Comparison of ENCODE assay signal across 7 cellular contexts in the genomic region with DNA sequence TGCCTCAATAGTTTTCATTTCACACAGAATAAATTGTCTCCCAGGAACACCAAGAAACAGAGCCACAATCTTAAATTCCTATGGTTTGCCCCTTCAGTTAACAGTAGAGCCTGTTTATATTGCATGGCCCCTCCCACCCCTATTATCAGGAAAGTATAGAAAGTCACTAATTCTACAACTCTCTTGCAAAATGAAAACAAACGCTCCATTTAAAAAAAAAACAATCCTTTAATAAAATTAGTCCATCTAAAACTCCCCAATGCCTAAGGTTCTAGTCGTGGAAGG. TPM values are rescaled to one million over a fixed set of nuclear protein-coding genes. Genes with fewer than 3 reads are reported as not detected.
A peak's percentile ranks its signal among the peaks of the same experiment; 100 is the strongest.
DNase-seq lines count a peak whose midpoint lies in the region; ATAC-seq lines count a peak whose summit lies in the region.

No MANE protein-coding gene starts in this region.

- H3K27ac ChIP-seq in HUES48 (ENCODE audit: low read depth, low read length) = peak overlapping the region; percentile 89
- no peak overlapping the region for H3K27ac ChIP-seq in iPS-18a (ENCODE audit: low read length)

- H3K4me3 Mint-ChIP-seq in activated T-helper 2 cell treated with anti-CD3 and anti-CD28 coated beads, Interferon-gamma antibody, Interleukin-2, Interleukin-4, amounts not matched to agents 10 μg/mL and 5 μg/mL and 100 μg/mL, durations not matched to agents 14 hours and 24 hours and 36 hours (ENCODE audit: low read depth) = peak overlapping the region; percentile 92
- peak overlapping the region; percentile 85 to 94 for H3K4me3 Mint-ChIP-seq in stimulated activated naive CD8-positive, alpha-beta T cell treated with anti-CD3 and anti-CD28 coated beads, Interleukin-15, amount 100 ng/mL, for 72 hours

- H3K4me1 Mint-ChIP-seq in activated T-helper 2 cell treated with anti-CD3 and anti-CD28 coated beads, Interferon-gamma antibody, Interleukin-2, Interleukin-4, amounts not matched to agents 10 μg/mL and 5 μg/mL and 100 μg/mL, durations not matched to agents 14 hours and 24 hours and 36 hours (ENCODE audit: low read depth) = peaks cover 41% of the 10 kb centered on the region
- H3K4me1 Mint-ChIP-seq in stimulated activated naive CD8-positive, alpha-beta T cell treated with anti-CD3 and anti-CD28 coated beads, Interleukin-15, amount 100 ng/mL, for 72 hours = peaks cover 57% of the 10 kb centered on the region

- no peaks in the 10 kb centered on the region for H3K27me3 ChIP-seq in HUES48 (ENCODE audit: control insufficient read depth, insufficient read depth, low read length)
- no peaks in the 10 kb centered on the region for H3K27me3 ChIP-seq in iPS-18a (ENCODE audit: control insufficient read depth, insufficient read depth, low read length)

- H3K27me3 Mint-ChIP-seq in activated T-helper 2 cell treated with anti-CD3 and anti-CD28 coated beads, Interferon-gamma antibody, Interleukin-2, Interleukin-4, amounts not matched to agents 10 μg/mL and 5 μg/mL and 100 μg/mL, durations not matched to agents 14 hours and 24 hours and 36 hours (ENCODE audit: low read depth) = peaks cover 2% of the 10 kb centered on the region
- H3K27me3 Mint-ChIP-seq in stimulated activated naive CD8-positive, alpha-beta T cell treated with anti-CD3 and anti-CD28 coated beads, Interleukin-15, amount 100 ng/mL, for 72 hours = no peaks in the 10 kb centered on the region

- H3K9me3 ChIP-seq in HUES48 (ENCODE audit: control insufficient read depth, insufficient read depth, low read length) (no peaks in the 10 kb centered on the region), iPS-18a (ENCODE audit: control insufficient read depth, low read depth, low read length) (no peaks in the 10 kb centered on the region)

- H3K36me3 Mint-ChIP-seq in activated T-helper 2 cell treated with anti-CD3 and anti-CD28 coated beads, Interferon-gamma antibody, Interleukin-2, Interleukin-4, amounts not matched to agents 10 μg/mL and 5 μg/mL and 100 μg/mL, durations not matched to agents 14 hours and 24 hours and 36 hours (ENCODE audit: low read depth) = peaks cover 67% of the 10 kb centered on the region

- intact Hi-C loops in activated T-helper 2 cell treated with anti-CD3 and anti-CD28 coated beads, Interferon-gamma antibody, Interleukin-2, Interleukin-4, amounts not matched to agents 10 μg/mL and 5 μg/mL and 100 μg/mL, durations not matched to agents 14 hours and 24 hours and 36 hours (cut with micrococcal nuclease) = no loop called here

- no peaks in the 10 kb centered on the region for H3K9me3 Mint-ChIP-seq in activated T-helper 2 cell treated with anti-CD3 and anti-CD28 coated beads, Interferon-gamma antibody, Interleukin-2, Interleukin-4, amounts not matched to agents 10 μg/mL and 5 μg/mL and 100 μg/mL, durations not matched to agents 14 hours and 24 hours and 36 hours
- H3K9me3 Mint-ChIP-seq in stimulated activated naive CD8-positive, alpha-beta T cell treated with anti-CD3 and anti-CD28 coated beads, Interleukin-15, amount 100 ng/mL, for 72 hours = no peaks in the 10 kb centered on the region

- peaks cover 74% of the 10 kb centered on the region for H3K36me3 ChIP-seq in HUES48 (ENCODE audit: control insufficient read depth, insufficient read depth, low read length)
- H3K36me3 ChIP-seq in iPS-18a (ENCODE audit: control insufficient read depth, low read depth, low read length) = peaks cover 48% of the 10 kb centered on the region

- H3K9ac ChIP-seq in HUES48 (ENCODE audit: low read depth, low read length) (peak overlapping the region; percentile 94), iPS-18a (ENCODE audit: low read length) (peak overlapping the region; percentile 97)

- ATAC-seq in stimulated activated naive CD8-positive, alpha-beta T cell treated with anti-CD3 and anti-CD28 coated beads, Interleukin-15, amount 100 ng/mL, for 72 hours = no peak
- ATAC-seq in HG03460 (IDR thresholded peaks at IDR 0.05; ENCODE audit: unreplicated experiment) = no peak

- H3K4me1 ChIP-seq in HUES48 (ENCODE audit: control insufficient read depth, insufficient read depth, low read length) (peaks cover 10% of the 10 kb centered on the region; the same call in 1 of the 2 replicates), iPS-18a (ENCODE audit: control insufficient read depth, low read depth, low read length) (peaks cover 17% of the 10 kb centered on the region)

- H3K27ac Mint-ChIP-seq in activated T-helper 2 cell treated with anti-CD3 and anti-CD28 coated beads, Interferon-gamma antibody, Interleukin-2, Interleukin-4, amounts not matched to agents 10 μg/mL and 5 μg/mL and 100 μg/mL, durations not matched to agents 14 hours and 24 hours and 36 hours = peak overlapping the region; percentile 75
- peak overlapping the region; percentile 88 to 100 for H3K27ac Mint-ChIP-seq in stimulated activated naive CD8-positive, alpha-beta T cell treated with anti-CD3 and anti-CD28 coated beads, Interleukin-15, amount 100 ng/mL, for 72 hours

- H3K4me3 ChIP-seq in HUES48 (ENCODE audit: low read depth, low read length) (peak overlapping the region; percentile 96), iPS-18a (ENCODE audit: low read length) (peak overlapping the region; percentile 92)

- DNase-seq in activated T-helper 2 cell treated with anti-CD3 and anti-CD28 coated beads, Interferon-gamma antibody, Interleukin-2, Interleukin-4, amounts not matched to agents 10 μg/mL and 5 μg/mL and 100 μg/mL, durations not matched to agents 14 hours and 24 hours and 36 hours (ENCODE audit: low spot score) = no peak
- DNase-seq in stimulated activated naive CD8-positive, alpha-beta T cell treated with anti-CD3 and anti-CD28 coated beads, Interleukin-15, amount 100 ng/mL, for 72 hours = no peak
- DNase-seq in NCI-H1092 treated with DMSO at 0.1 percent for 48 hours (lab: John Stamatoyannopoulos, UW) (no peak), NCI-H2081 treated with DMSO at 0.1 percent for 48 hours (lab: John Stamatoyannopoulos, UW) (no peak)

RNA-seq across cellular contexts. Expression of a gene that starts 8.0 kb away (rescaled TPM):
- total RNA-seq in activated T-helper 2 cell treated with anti-CD3 and anti-CD28 coated beads, Interferon-gamma antibody, Interleukin-2, Interleukin-4, amounts not matched to agents 10 μg/mL and 5 μg/mL and 100 μg/mL, durations not matched to agents 14 hours and 24 hours and 36 hours = 82.2 and 83.4 TPM in 2 replicates

RNA-seq across cellular contexts. Expression of a gene that starts 8.9 kb away (rescaled TPM):
- total RNA-seq in activated T-helper 2 cell treated with anti-CD3 and anti-CD28 coated beads, Interferon-gamma antibody, Interleukin-2, Interleukin-4, amounts not matched to agents 10 μg/mL and 5 μg/mL and 100 μg/mL, durations not matched to agents 14 hours and 24 hours and 36 hours = 57.4 and 59.0 TPM in 2 replicates

RNA-seq across cellular contexts. Expression of a gene that starts 13.5 kb away (rescaled TPM):
- 24.6 and 25.2 TPM in 2 replicates for total RNA-seq in activated T-helper 2 cell treated with anti-CD3 and anti-CD28 coated beads, Interferon-gamma antibody, Interleukin-2, Interleukin-4, amounts not matched to agents 10 μg/mL and 5 μg/mL and 100 μg/mL, durations not matched to agents 14 hours and 24 hours and 36 hours

RNA-seq across cellular contexts. Expression of a gene that starts 26.0 kb away (rescaled TPM):
- total RNA-seq in activated T-helper 2 cell treated with anti-CD3 and anti-CD28 coated beads, Interferon-gamma antibody, Interleukin-2, Interleukin-4, amounts not matched to agents 10 μg/mL and 5 μg/mL and 100 μg/mL, durations not matched to agents 14 hours and 24 hours and 36 hours = 24.3 and 25.8 TPM in 2 replicates

RNA-seq across cellular contexts. Expression of a gene that starts 27.8 kb away (rescaled TPM):
- 29.8 and 35.5 TPM in 2 replicates for total RNA-seq in activated T-helper 2 cell treated with anti-CD3 and anti-CD28 coated beads, Interferon-gamma antibody, Interleukin-2, Interleukin-4, amounts not matched to agents 10 μg/mL and 5 μg/mL and 100 μg/mL, durations not matched to agents 14 hours and 24 hours and 36 hours
